In the genomic region with DNA sequence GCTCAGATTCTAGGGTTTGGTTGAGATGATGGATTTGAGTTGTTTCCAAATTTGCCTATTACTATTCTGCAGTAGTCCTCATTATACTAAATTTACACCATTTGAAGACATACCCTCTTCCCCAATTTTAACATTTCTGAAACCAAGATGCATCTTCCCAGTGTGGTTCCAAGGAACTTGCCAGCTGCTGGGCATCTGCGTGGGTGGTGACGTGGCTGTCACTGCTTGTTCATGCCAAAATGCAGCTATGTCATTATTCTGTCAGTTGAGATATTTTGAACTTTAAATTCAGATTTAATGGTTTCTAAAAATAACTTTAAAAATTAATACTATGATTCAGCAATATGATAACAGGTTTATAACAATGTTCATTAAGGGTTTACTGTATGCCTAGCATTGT, we compare ENCODE assay signal across 9 cellular contexts. TPM values are rescaled to one million over a fixed set of nuclear protein-coding genes. Genes with fewer than 3 reads are reported as not detected.
DNase-seq lines count a peak whose midpoint lies in the region; ATAC-seq and TF ChIP-seq lines count a peak whose summit lies in the region.
"Had no signal": no experiment of that assay in that cellular context is flagged by ENCODE, and none has a peak within 500 bp of the region (broad histone marks: within the 10 kb centered on the region; RNA-seq: fewer than 3 reads in every experiment).

No MANE protein-coding gene starts in this region.

- peaks cover 19 to 48% (median 30%) of the 10 kb centered on the region in 3 donors for H3K36me3 Mint-ChIP-seq in CD8-positive, alpha-beta memory T cell

- peaks cover 0 to 1% of the 10 kb centered on the region in 2 donors for H3K27me3 Mint-ChIP-seq in CD8-positive, alpha-beta memory T cell

- H3K4me1 Mint-ChIP-seq in CD8-positive, alpha-beta memory T cell, result peaks cover 26 to 34% (median 28%) of the 10 kb centered on the region in 3 donors

- peaks cover 17 to 48% (median 42%) of the 10 kb centered on the region in 5 donors for H3K9me3 Mint-ChIP-seq in CD8-positive, alpha-beta memory T cell

- no peak for TF ChIP-seq CTCF in epithelial cell of proximal tubule (conservative IDR thresholded peaks at IDR 0.05; ENCODE audit: low read depth, low read length)
- no peak for TF ChIP-seq CTCF in parathyroid adenoma (IDR thresholded peaks at IDR 0.05)

- H3K79me2 ChIP-seq in parathyroid adenoma, result no peaks in the 10 kb centered on the region

- H3K9ac ChIP-seq in NT2/D1 (ENCODE audit: insufficient read length, low read depth), result peak overlapping the region; percentile 96
- no peak overlapping the region for H3K9ac ChIP-seq in parathyroid adenoma

- peak overlapping the region; percentile 94 for H2AFZ ChIP-seq in parathyroid adenoma

- no peak overlapping the region for H3K27ac ChIP-seq in CD8-positive, alpha-beta memory T cell (ENCODE audit: low read depth, low read length)
- no peak overlapping the region for H3K27ac ChIP-seq in parathyroid adenoma
- H3K27ac ChIP-seq: HL-60 had no signal

- peak overlapping the region; percentile 89 for H3K4me2 ChIP-seq in parathyroid adenoma (ENCODE audit: low read length)

- no peaks in the 10 kb centered on the region for H3K27me3 ChIP-seq in CD8-positive, alpha-beta memory T cell (ENCODE audit: insufficient read depth, low read length, poor library complexity, severe bottlenecking)
- H3K27me3 ChIP-seq in NT2/D1 (ENCODE audit: insufficient read depth, insufficient read length) (peaks cover 9% of the 10 kb centered on the region), parathyroid adenoma (ENCODE audit: control insufficient read depth, insufficient read depth, low read length) (no peaks in the 10 kb centered on the region)

- CTCF ChIA-PET in CD8-positive, alpha-beta memory T cell (lab: Charles Lee), result interaction anchor here (1.6 kb wide), 1 partner anchor 13 kb away, joined by 4 read pairs; no protein-coding TSS in a partner anchor

- peak overlapping the region; percentile 77 for H3K4me3 ChIP-seq in CD8-positive, alpha-beta memory T cell (ENCODE audit: low read length)
- H3K4me3 ChIP-seq in NT2/D1 (ENCODE audit: insufficient read length, low read depth) (peak overlapping the region; percentile 88), epithelial cell of proximal tubule (ENCODE audit: low read depth, low read length) (peak overlapping the region; percentile 80), parathyroid adenoma (ENCODE audit: low read depth, low read length) (peak overlapping the region; percentile 74)

- H3K36me3 ChIP-seq in CD8-positive, alpha-beta memory T cell (ENCODE audit: insufficient read depth, low read length), result peaks cover 6% of the 10 kb centered on the region
- H3K36me3 ChIP-seq in NT2/D1 (ENCODE audit: insufficient read depth, insufficient read length, low read length), result peaks cover 29% of the 10 kb centered on the region
- no peaks in the 10 kb centered on the region for H3K36me3 ChIP-seq in parathyroid adenoma (ENCODE audit: control insufficient read depth, insufficient read depth, low read length)

- H3K27ac Mint-ChIP-seq in CD8-positive, alpha-beta memory T cell, result peak overlapping the region; percentile 25 to 86 (median 67)

- ATAC-seq in HG03135 (IDR thresholded peaks at IDR 0.05; ENCODE audit: unreplicated experiment) (no peak), HG03139 (IDR thresholded peaks at IDR 0.05; ENCODE audit: unreplicated experiment) (no peak)

- POLR2A ChIA-PET in CD8-positive, alpha-beta memory T cell (lab: Charles Lee), result no interaction called here

- no peak for DNase-seq in CD8-positive, alpha-beta memory T cell
- DNase-seq in NT2/D1 (ENCODE audit: low read depth, low spot score) (no peak), epithelial cell of proximal tubule (ENCODE audit: low read depth) (no peak), SK-N-DZ (ENCODE audit: low spot score) (no peak), activated gamma-delta T cell (lab: John Stamatoyannopoulos, UW) (no peak)

- peak overlapping the region; percentile 84 to 92 (median 87) for H3K4me3 Mint-ChIP-seq in CD8-positive, alpha-beta memory T cell

- H3K4me1 ChIP-seq in CD8-positive, alpha-beta memory T cell (ENCODE audit: insufficient read depth, low read length), result peaks cover 10% of the 10 kb centered on the region
- H3K4me1 ChIP-seq in NT2/D1 (ENCODE audit: insufficient read depth, insufficient read length) (no peaks in the 10 kb centered on the region), parathyroid adenoma (no peaks in the 10 kb centered on the region)

- H3K9me3 ChIP-seq in CD8-positive, alpha-beta memory T cell (ENCODE audit: low read length), result no peaks in the 10 kb centered on the region
- peaks cover 29% of the 10 kb centered on the region for H3K9me3 ChIP-seq in NT2/D1 (ENCODE audit: insufficient read depth, low read length)
- peaks cover 4% of the 10 kb centered on the region for H3K9me3 ChIP-seq in parathyroid adenoma (ENCODE audit: control insufficient read depth, low read length)

RNA-seq across cellular contexts. Expression of a gene that starts 1.2 kb away (rescaled TPM):
- total RNA-seq in CD8-positive, alpha-beta memory T cell, result 1 to 10 TPM; 2.8 to 2.9 TPM
- polyA plus RNA-seq in CD8-positive, alpha-beta memory T cell, result 5.4 TPM
- 0.58 and 2.6 TPM in 2 replicates for total RNA-seq in epithelial cell of proximal tubule
- 6.4 and 8.9 TPM in 2 replicates for polyA plus RNA-seq in SK-N-DZ (2014; cell fraction: cytosol; rRNA removed)
- 7.7 and 9.0 TPM in 2 replicates for polyA plus RNA-seq in SK-N-DZ (2014; cell fraction: nucleus; rRNA removed)

RNA-seq across cellular contexts. Expression of a gene that starts 28.0 kb away (rescaled TPM):
- total RNA-seq in CD8-positive, alpha-beta memory T cell, result 1 to 10 TPM; 5.6 to 5.9 TPM
- polyA plus RNA-seq in CD8-positive, alpha-beta memory T cell, result 2.3 TPM
- total RNA-seq in epithelial cell of proximal tubule, result 2.6 and 4.1 TPM in 2 replicates
- polyA plus RNA-seq in SK-N-DZ (2014; cell fraction: cytosol; rRNA removed), result 6.6 and 7.2 TPM in 2 replicates
- polyA plus RNA-seq in SK-N-DZ (2014; cell fraction: nucleus; rRNA removed), result 9.0 and 11.8 TPM in 2 replicates

RNA-seq across cellular contexts. Expression of a gene that starts 30.3 kb away (rescaled TPM):
- 10 to 100 TPM; 14.7 to 14.9 TPM for total RNA-seq in CD8-positive, alpha-beta memory T cell
- polyA plus RNA-seq in CD8-positive, alpha-beta memory T cell, result 8.3 TPM
- 6.9 and 7.3 TPM in 2 replicates for total RNA-seq in epithelial cell of proximal tubule
- 13.1 TPM in 2 replicates for polyA plus RNA-seq in SK-N-DZ (2014; cell fraction: cytosol; rRNA removed)
- 10.9 and 13.4 TPM in 2 replicates for polyA plus RNA-seq in SK-N-DZ (2014; cell fraction: nucleus; rRNA removed)

RNA-seq across cellular contexts. Expression of a gene that starts 53.2 kb away (rescaled TPM):
- total RNA-seq in CD8-positive, alpha-beta memory T cell, result 1 to 10 TPM; 4.5 to 4.7 TPM
- polyA plus RNA-seq in CD8-positive, alpha-beta memory T cell, result 5.9 TPM
- total RNA-seq in epithelial cell of proximal tubule, result 3.9 and 4.8 TPM in 2 replicates
- 3.1 and 3.9 TPM in 2 replicates for polyA plus RNA-seq in SK-N-DZ (2014; cell fraction: cytosol; rRNA removed)
- polyA plus RNA-seq in SK-N-DZ (2014; cell fraction: nucleus; rRNA removed), result 5.9 and 6.3 TPM in 2 replicates
